15 cellular contexts compared by ENCODE assay signal in genomic region chr17:68868708-68869107, GRCh38.
DNase-seq lines count a peak whose midpoint lies in the region; ATAC-seq, FAIRE-seq and TF ChIP-seq lines count a peak whose summit lies in the region.
"Had no signal": no experiment of that assay in that cellular context is flagged by ENCODE, and none has a peak within 500 bp of the region (broad histone marks: within the 10 kb centered on the region; RNA-seq: fewer than 3 reads in every experiment).

No MANE protein-coding gene starts in this region.

- no peaks in the 10 kb centered on the region for H3K79me2 ChIP-seq in HepG2 (ENCODE audit: insufficient read depth, low read length)

- BruUV-seq in HepG2 (replicated peaks; lab: Mats Ljungman, UMichigan): no TSS peak

- FAIRE-seq in HepG2 (lab: Jason Lieb, UNC): no peak
- FAIRE-seq in GM12892 (lab: Jason Lieb, UNC): no peak
- FAIRE-seq: H1 had no signal

- H3K36me3 ChIP-seq in brain microvascular endothelial cell (replicated peaks): peaks cover 2% of the 10 kb centered on the region
- no peaks in the 10 kb centered on the region for H3K36me3 ChIP-seq in HepG2 (replicated peaks in 1 of 2; ENCODE audit: control insufficient read depth in 1 of 2, insufficient read depth in 2 of 2, low read length in 2 of 2)

- H3K4me3 ChIP-seq in brain microvascular endothelial cell (ENCODE audit: low read depth, low read length) (no peak overlapping the region), HepG2 (replicated peaks in 1 of 3; ENCODE audit: insufficient read depth in 1 of 3, low read depth in 2 of 3, low read length in 3 of 3) (no peak overlapping the region)

- in situ Hi-C loops in brain microvascular endothelial cell (cut with HindIII; ENCODE audit: low pct_ligation_motif_present, low sequenced_read_pairs): no loop called here
- in situ Hi-C loops in HepG2 (cut with HindIII; ENCODE audit: extremely low pct_ligation_motif_present, low pct_unique_long_range_greater_than_20kb): no loop called here

- intact Hi-C loops in HepG2 (cut with micrococcal nuclease; ENCODE audit: unreplicated experiment): no loop called here

- 31% methylated on average over 3 of the region's 3 CpGs for WGBS in HepG2 (ENCODE audit: low lambda C conversion rate)

- no peak for TF ChIP-seq EP300 in HepG2 (IDR thresholded peaks at IDR 0.05; ENCODE audit: low read depth in 2 of 2, low read length in 2 of 2)
- no peak for TF ChIP-seq EP300 in HepG2 (CRISPR knock-in tag; IDR thresholded peaks at IDR 0.05; ENCODE audit: borderline replicate concordance)

- H3K27ac ChIP-seq in brain microvascular endothelial cell (no peak overlapping the region), HepG2 (ENCODE audit: extremely low read length, insufficient read depth, low read length) (no peak overlapping the region)

- H3K4me1 ChIP-seq in HepG2 (ENCODE audit: insufficient read depth, low read length): 0 out of 2 replicates have a peak, but pooled peaks cover 6% of the 10 kb centered on the region

- TF ChIP-seq RAD21 in HepG2 (CRISPR knock-in tag; IDR thresholded peaks at IDR 0.05): no peak

- DNase-seq in DMS 273 (lab: John Stamatoyannopoulos, UW; ENCODE audit: unreplicated experiment): peak; percentile 90
- DNase-seq in NCI-H1105 treated with DMSO at 0.1 percent for 48 hours (lab: John Stamatoyannopoulos, UW): peak; percentile 75
- peak; percentile 15 for DNase-seq in brain microvascular endothelial cell
- no peak for DNase-seq in HepG2 (ENCODE audit: low spot score)
- DNase-seq in NOMO-1 treated with DMSO at 0.1 percent for 48 hours (lab: John Stamatoyannopoulos, UW; ENCODE audit: unreplicated experiment): no peak
- DNase-seq in GM12892 (ENCODE audit: insufficient read length): no peak
- DNase-seq: activated CD4-positive, alpha-beta T cell treated with anti-CD3 and anti-CD28 coated beads, Interleukin-2, amount 10 ng/mL, durations not matched to agents 24 days and 14 days; activated T-cell treated with anti-CD3 and anti-CD28 coated beads, Interleukin-2, amount 50 U/mL, for 24 hours; foreskin melanocyte; MV-4-11; NCI-H510A treated with DMSO at 0.1 percent for 48 hours; stimulated activated CD4-positive, alpha-beta T cell treated with anti-CD3 and anti-CD28 coated beads, Interleukin-12 subunit alpha, Interleukin-12 subunit beta, amount 100 ng/mL, for 4 hours had no signal

- H3K9me3 ChIP-seq in HepG2 (ENCODE audit: low read length): no peaks in the 10 kb centered on the region

- ATAC-seq in HepG2 (peak; percentile 27; the same call in 1 of the 3 replicates), HG02763 (IDR thresholded peaks at IDR 0.05; ENCODE audit: unreplicated experiment) (no peak), GM18505 (IDR thresholded peaks at IDR 0.05; ENCODE audit: unreplicated experiment) (no peak)

- H2AFZ ChIP-seq in HepG2 (ENCODE audit: low read length): peak overlapping the region; percentile 67

- H3K27me3 ChIP-seq in brain microvascular endothelial cell (replicated peaks) (no peaks in the 10 kb centered on the region), HepG2 (ENCODE audit: control insufficient read depth in 1 of 2, insufficient read depth in 2 of 2, low read length in 2 of 2) (0 out of 5 replicates have a peak, but pooled peaks cover 0 to 2% of the 10 kb centered on the region in 2 experiments)

- TF ChIP-seq POLR2A in HepG2 (IDR thresholded peaks at IDR 0.05; ENCODE audit: insufficient read depth in 1 of 2, low read depth in 2 of 2, low read length in 2 of 2): no peak
- TF ChIP-seq POLR2A in GM12892 (IDR thresholded peaks at IDR 0.05; ENCODE audit: low read depth, low read length): no peak
- no peak for TF ChIP-seq POLR2A in GM18505 (IDR thresholded peaks at IDR 0.05; ENCODE audit: borderline replicate concordance, extremely low read depth, insufficient read depth, insufficient read length)

- no peak for TF ChIP-seq CTCF in brain microvascular endothelial cell (IDR thresholded peaks at IDR 0.05; ENCODE audit: low read depth, low read length, missing control alignments)
- TF ChIP-seq CTCF in HepG2 (CRISPR knock-in tag; IDR thresholded peaks at IDR 0.05): no peak

- H3K4me2 ChIP-seq in HepG2 (ENCODE audit: low read depth, low read length): no peak overlapping the region; the same call in 1 of the 2 replicates

- no peak overlapping the region for H3K9ac ChIP-seq in HepG2 (ENCODE audit: insufficient read depth, low read depth, low read length)

- POLR2A ChIA-PET in HepG2 (lab: Yijun Ruan, JAX): interaction anchor here (1.1 kb wide), 1 partner anchor 47 kb away, joined by 3 read pairs; no protein-coding TSS in a partner anchor

- CTCF ChIA-PET in HepG2 (lab: Yijun Ruan, JAX; ENCODE audit: low intra/inter-chr PET ratio, low total read pairs): no interaction called here

- H4K20me1 ChIP-seq in HepG2 (ENCODE audit: insufficient read depth, low read length): no peaks in the 10 kb centered on the region

TF ChIP-seq in HepG2, 621 proteins besides CTCF, POLR2A, EP300 and RAD21:
- TF ChIP-seq ZNF367 (CRISPR knock-in tag; IDR thresholded peaks at IDR 0.05; ENCODE audit: borderline replicate concordance) (no peak), NFATC3 (CRISPR knock-in tag; IDR thresholded peaks at IDR 0.05) (no peak), SP5 (CRISPR knock-in tag; IDR thresholded peaks at IDR 0.05; ENCODE audit: borderline replicate concordance, low read depth) (no peak), NR0B2 (CRISPR knock-in tag; IDR thresholded peaks at IDR 0.05) (no peak), ZNF317 (CRISPR knock-in tag; IDR thresholded peaks at IDR 0.05) (no peak), KLF12 (CRISPR knock-in tag; IDR thresholded peaks at IDR 0.05; ENCODE audit: borderline replicate concordance) (no peak), MIXL1 (CRISPR knock-in tag; IDR thresholded peaks at IDR 0.05) (no peak), ZNF30 (CRISPR knock-in tag; IDR thresholded peaks at IDR 0.05) (no peak), PCBP1 (IDR thresholded peaks at IDR 0.05; ENCODE audit: borderline replicate concordance, low read depth, low read length) (no peak), ZSCAN30 (CRISPR knock-in tag; IDR thresholded peaks at IDR 0.05) (no peak), SMYD3 (CRISPR knock-in tag; IDR thresholded peaks at IDR 0.05) (no peak)
- TF ChIP-seq, protein P1, sequence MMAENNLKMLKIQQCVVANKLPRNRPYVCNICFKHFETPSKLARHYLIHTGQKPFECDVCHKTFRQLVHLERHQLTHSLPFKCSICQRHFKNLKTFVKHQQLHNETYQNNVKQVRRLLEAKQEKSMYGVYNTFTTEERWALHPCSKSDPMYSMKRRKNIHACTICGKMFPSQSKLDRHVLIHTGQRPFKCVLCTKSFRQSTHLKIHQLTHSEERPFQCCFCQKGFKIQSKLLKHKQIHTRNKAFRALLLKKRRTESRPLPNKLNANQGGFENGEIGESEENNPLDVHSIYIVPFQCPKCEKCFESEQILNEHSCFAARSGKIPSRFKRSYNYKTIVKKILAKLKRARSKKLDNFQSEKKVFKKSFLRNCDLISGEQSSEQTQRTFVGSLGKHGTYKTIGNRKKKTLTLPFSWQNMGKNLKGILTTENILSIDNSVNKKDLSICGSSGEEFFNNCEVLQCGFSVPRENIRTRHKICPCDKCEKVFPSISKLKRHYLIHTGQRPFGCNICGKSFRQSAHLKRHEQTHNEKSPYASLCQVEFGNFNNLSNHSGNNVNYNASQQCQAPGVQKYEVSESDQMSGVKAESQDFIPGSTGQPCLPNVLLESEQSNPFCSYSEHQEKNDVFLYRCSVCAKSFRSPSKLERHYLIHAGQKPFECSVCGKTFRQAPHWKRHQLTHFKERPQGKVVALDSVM (CRISPR knock-in tag; IDR thresholded peaks at IDR 0.05): no peak
TF ChIP-seq in HepG2: peak in this region for 0.

Comparison
In these comparisons a context has a peak if more than half of its experiments do, and no peak if none do; other contexts are left out.
1. DNase-seq: peak in DMS 273 (single experiment), NCI-H1105 treated with DMSO at 0.1 percent for 48 hours (single experiment) and brain microvascular endothelial cell (single experiment); none in HepG2 (single experiment), NOMO-1 treated with DMSO at 0.1 percent for 48 hours (single experiment) and GM12892 (single experiment).